ENCODE assay signal across 14 cellular contexts in genomic region chr12:4133636-4134433, GRCh38.
DNase-seq lines count a peak whose midpoint lies in the region; ATAC-seq, FAIRE-seq and TF ChIP-seq lines count a peak whose summit lies in the region.
"Had no signal": no experiment of that assay in that cellular context is flagged by ENCODE, and none has a peak within 500 bp of the region (broad histone marks: within the 10 kb centered on the region; RNA-seq: fewer than 3 reads in every experiment).

No MANE protein-coding gene starts in this region.

- H3K27me3 Mint-ChIP-seq in T-cell = no peaks in the 10 kb centered on the region

- TF ChIP-seq CTCF in heart right ventricle (IDR thresholded peaks at IDR 0.05) (no peak), tibial artery (IDR thresholded peaks at IDR 0.05) (no peak)

- no peak overlapping the region for H3K27ac ChIP-seq in heart right ventricle
- H3K27ac ChIP-seq in tibial artery = no peak overlapping the region
- H3K27ac ChIP-seq: gastrocnemius medialis had no signal

- H3K4me1 Mint-ChIP-seq in T-cell = peaks cover 12 to 19% (median 18%) of the 10 kb centered on the region in 3 donors

- H3K36me3 ChIP-seq in heart right ventricle (no peaks in the 10 kb centered on the region), tibial artery (no peaks in the 10 kb centered on the region)
- H3K36me3 ChIP-seq: gastrocnemius medialis had no signal

- DNase-seq in heart right ventricle (peak in 1 of 2 donors; percentile 41), cardiac septum (ENCODE audit: low spot score) (no peak), UCSD-AML1 (lab: John Stamatoyannopoulos, UW; ENCODE audit: unreplicated experiment) (peak; percentile 37), lung microvascular endothelial cell (ENCODE audit: low read depth in 2 of 2) (peak; percentile 79 to 89), urothelium cell line (ENCODE audit: low spot score) (no peak), T-cell (no peak), tibial artery (no peak), SW480 (ENCODE audit: low spot score) (no peak)
- DNase-seq: AML-193, gastrocnemius medialis, midbrain, PC-3 had no signal

- peak in 6 of 8 donors; percentile 20 to 79 (median 68) for ATAC-seq in heart right ventricle
- no peak for ATAC-seq in T-cell (replicated peaks in 1 of 4)
- ATAC-seq: gastrocnemius medialis, PC-3 had no signal

- H3K27ac Mint-ChIP-seq in T-cell = no peak overlapping the region
- H3K27ac Mint-ChIP-seq: activated T-helper 2 cell treated with anti-CD3 and anti-CD28 coated beads, Interferon-gamma antibody, Interleukin-2, Interleukin-4, amounts not matched to agents 10 μg/mL and 5 μg/mL and 100 μg/mL, durations not matched to agents 14 hours and 24 hours and 36 hours had no signal

- 49 to 59% methylated on average over 14 of the region's 14 CpGs for WGBS in heart right ventricle, 2 donors

- H3K9me3 Mint-ChIP-seq in T-cell = peaks cover 0 to 8% (median 0%) of the 10 kb centered on the region in 3 donors
- H3K9me3 Mint-ChIP-seq: activated T-helper 2 cell treated with anti-CD3 and anti-CD28 coated beads, Interferon-gamma antibody, Interleukin-2, Interleukin-4, amounts not matched to agents 10 μg/mL and 5 μg/mL and 100 μg/mL, durations not matched to agents 14 hours and 24 hours and 36 hours had no signal

- peaks cover 0 to 5% (median 0%) of the 10 kb centered on the region in 7 donors for H3K27me3 ChIP-seq in heart right ventricle
- peaks cover 0 to 11% of the 10 kb centered on the region in 2 donors for H3K27me3 ChIP-seq in tibial artery

- H3K4me1 ChIP-seq in heart right ventricle = peaks cover 0 to 44% (median 8%) of the 10 kb centered on the region in 9 donors
- no peaks in the 10 kb centered on the region for H3K4me1 ChIP-seq in tibial artery
- H3K4me1 ChIP-seq: gastrocnemius medialis had no signal

- H3K9me3 ChIP-seq in heart right ventricle = peaks cover 0 to 16% (median 5%) of the 10 kb centered on the region in 11 donors
- H3K9me3 ChIP-seq in tibial artery = peaks cover 0 to 6% (median 4%) of the 10 kb centered on the region in 3 donors

- H3K4me3 Mint-ChIP-seq in T-cell = no peak overlapping the region

- CTCF ChIA-PET in T-cell (lab: Charles Lee) = no interaction called here

- H3K4me3 ChIP-seq in heart right ventricle (no peak overlapping the region), tibial artery (no peak overlapping the region)
- H3K4me3 ChIP-seq: gastrocnemius medialis had no signal

- FAIRE-seq in urothelium cell line (lab: Jason Lieb, UNC) = peak; percentile 66
- FAIRE-seq: colon had no signal

- intact Hi-C loops in heart right ventricle (cut with DNase I) = no loop called here
- intact Hi-C loops in cardiac septum (cut with DNase I) = no loop called here
- intact Hi-C loops in tibial artery (cut with DNase I; ENCODE audit: low total_unique reads) = no loop called here

- peaks cover 19% of the 10 kb centered on the region for H3K36me3 Mint-ChIP-seq in T-cell

- POLR2A ChIA-PET in T-cell (lab: Charles Lee) = no interaction called here

Comparison
In these comparisons a context has a peak if more than half of its experiments do, and no peak if none do; other contexts are left out.
1. ATAC-seq: peak in heart right ventricle (6 of 8); none in T-cell (0 of 4).
2. DNase-seq: peak in UCSD-AML1 (single experiment) and lung microvascular endothelial cell (2 of 2); none in cardiac septum (single experiment), urothelium cell line (single experiment), T-cell (0 of 34), tibial artery (0 of 2) and SW480 (single experiment).